24 cellular contexts compared by ENCODE assay signal in genomic region chr2:130883520-130883919, GRCh38. TPM values are rescaled to one million over a fixed set of nuclear protein-coding genes. Genes with fewer than 3 reads are reported as not detected.
"Had no signal": no experiment of that assay in that cellular context is flagged by ENCODE, and none has a peak within 500 bp of the region (broad histone marks: within the 10 kb centered on the region; RNA-seq: fewer than 3 reads in every experiment).

No MANE protein-coding gene starts in this region.

- H3K4me3 Mint-ChIP-seq: naive B cell; nephron; stimulated activated memory B cell treated with anti-CD40 and anti-IgM and Interleukin-4, amounts not matched to agents 10 μg/mL and 1 μg/mL and 100 μg/mL, for 72 hours; stimulated activated naive CD8-positive, alpha-beta T cell treated with anti-CD3 and anti-CD28 coated beads, Interleukin-15, Interleukin-2, amounts not matched to agents 100 ng/mL and 50 ng/mL, for 24 hours had no signal

- H3K36me3 Mint-ChIP-seq: naive B cell; stimulated activated memory B cell treated with anti-CD40 and anti-IgM and Interleukin-4, amounts not matched to agents 10 μg/mL and 1 μg/mL and 100 μg/mL, for 72 hours had no signal

- H3K36me3 ChIP-seq: colonic mucosa, gastrocnemius medialis, heart right ventricle, left lung, lower lobe of right lung, neutrophil, right lobe of liver, spleen, tibial nerve had no signal

- H3K4me1 ChIP-seq: colonic mucosa, gastrocnemius medialis, heart right ventricle, left lung, lower lobe of right lung, psoas muscle, right lobe of liver, spleen, testis, tibial nerve had no signal

- H3K9me3 ChIP-seq: colonic mucosa, gastrocnemius medialis, left lung, lower lobe of right lung, neutrophil, psoas muscle, right lobe of liver, spleen, testis had no signal

- H3K4me3 ChIP-seq: colonic mucosa, gastrocnemius medialis, heart right ventricle, left lung, lower lobe of right lung, psoas muscle, right lobe of liver, spleen, testis, tibial nerve had no signal

- H3K27me3 ChIP-seq: colonic mucosa, gastrocnemius medialis, right lobe of liver, testis, tibial nerve had no signal

- ATAC-seq: esophagus mucosa; gastrocnemius medialis; heart right ventricle; left lung; lower lobe of right lung; psoas muscle; right lobe of liver; stimulated activated memory B cell treated with anti-CD40 and anti-IgM and Interleukin-4, amounts not matched to agents 10 μg/mL and 1 μg/mL and 100 μg/mL, for 72 hours had no signal

- H3K27ac Mint-ChIP-seq: naive B cell; nephron; stimulated activated memory B cell treated with anti-CD40 and anti-IgM and Interleukin-4, amounts not matched to agents 10 μg/mL and 1 μg/mL and 100 μg/mL, for 72 hours; stimulated activated naive CD8-positive, alpha-beta T cell treated with anti-CD3 and anti-CD28 coated beads, Interleukin-15, Interleukin-2, amounts not matched to agents 100 ng/mL and 50 ng/mL, for 24 hours had no signal

- H3K4me1 Mint-ChIP-seq: naive B cell; nephron; stimulated activated memory B cell treated with anti-CD40 and anti-IgM and Interleukin-4, amounts not matched to agents 10 μg/mL and 1 μg/mL and 100 μg/mL, for 72 hours had no signal

- H3K9me3 Mint-ChIP-seq: naive B cell; stimulated activated memory B cell treated with anti-CD40 and anti-IgM and Interleukin-4, amounts not matched to agents 10 μg/mL and 1 μg/mL and 100 μg/mL, for 72 hours; stimulated activated naive CD8-positive, alpha-beta T cell treated with anti-CD3 and anti-CD28 coated beads, Interleukin-15, Interleukin-2, amounts not matched to agents 100 ng/mL and 50 ng/mL, for 24 hours had no signal

- H3K27ac ChIP-seq: colonic mucosa, gastrocnemius medialis, heart right ventricle, left lung, lower lobe of right lung, neutrophil, psoas muscle, right lobe of liver, spleen, testis, tibial nerve had no signal

- DNase-seq: colonic mucosa; dermis blood vessel endothelial cell; gastrocnemius medialis; heart right ventricle; hypothalamus; left lung; lower lobe of right lung; mesenchymal stem cell; naive B cell; psoas muscle; retina; right lobe of liver; spleen; stimulated activated CD4-positive, alpha-beta T cell treated with anti-CD3 and anti-CD28 coated beads, Interleukin-15, amount 100 ng/mL, for 24 hours; stimulated activated CD4-positive, alpha-beta T cell treated with anti-CD3 and anti-CD28 coated beads, Interleukin-1b, Interleukin-23, amount 100 ng/mL, for 48 hours; stimulated activated CD4-positive, alpha-beta T cell treated with anti-CD3 and anti-CD28 coated beads, Interleukin-4, amount 100 ng/mL, for 24 hours; testis had no signal

RNA-seq across cellular contexts. Expression of gene ARHGEF4, which starts 46.8 kb away (rescaled TPM):
- total RNA-seq: endothelial cell of umbilical vein had no signal
